1 cellular context compared by ENCODE assay signal in the genomic region with DNA sequence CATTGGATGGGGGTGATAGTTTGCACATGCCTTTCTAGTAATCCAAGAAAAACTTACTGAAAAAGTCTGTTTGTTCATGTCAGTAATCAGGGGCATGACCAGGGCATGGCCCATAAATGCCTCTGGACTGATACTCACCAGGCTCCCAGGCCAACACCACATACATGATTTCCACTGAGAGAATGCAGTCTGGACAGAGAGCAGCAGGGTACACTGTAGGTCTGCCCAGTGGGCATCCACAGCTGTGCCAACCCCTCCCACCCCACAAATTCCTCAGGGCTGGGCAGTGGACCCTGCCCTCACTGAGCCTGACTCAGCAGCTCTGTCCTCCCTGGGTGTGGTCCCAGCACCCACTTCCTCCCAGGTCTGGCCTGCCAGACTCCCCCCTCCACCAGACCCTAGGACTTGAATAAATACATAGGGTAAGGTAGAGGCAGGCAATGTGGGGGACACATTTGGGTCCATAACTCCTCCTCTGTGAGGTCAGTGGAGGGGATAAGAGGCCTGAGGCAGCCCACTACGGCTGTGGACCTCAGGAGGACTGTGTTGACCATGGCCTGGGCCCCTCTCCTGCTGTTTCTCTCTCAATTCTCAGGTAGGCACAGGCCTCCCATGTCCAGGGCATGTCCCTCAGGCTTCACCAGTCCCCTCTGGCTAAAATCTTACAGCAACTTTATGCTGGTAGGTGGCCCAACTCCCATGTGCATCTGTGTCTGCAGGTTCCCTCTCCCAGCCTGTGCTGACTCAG.
TF ChIP-seq lines count a peak whose summit lies in the region.

No MANE protein-coding gene starts in this region.

TF ChIP-seq in liver, 16 proteins besides CTCF, POLR2A, EP300 and RAD21 (continued from another document):
- TF ChIP-seq ZBTB33 (IDR thresholded peaks at IDR 0.05) (peak; percentile 25), GABPA (IDR thresholded peaks at IDR 0.05 in 1 of 2, conservative IDR thresholded peaks at IDR 0.05 in 1 of 2) (no peak), ATF3 (IDR thresholded peaks at IDR 0.05) (no peak), JUND (IDR thresholded peaks at IDR 0.05) (peak; percentile 26 to 57)
TF ChIP-seq in liver: peak in this region for 11.
